Comparison of ENCODE assay signal across 17 cellular contexts in the genomic region with DNA sequence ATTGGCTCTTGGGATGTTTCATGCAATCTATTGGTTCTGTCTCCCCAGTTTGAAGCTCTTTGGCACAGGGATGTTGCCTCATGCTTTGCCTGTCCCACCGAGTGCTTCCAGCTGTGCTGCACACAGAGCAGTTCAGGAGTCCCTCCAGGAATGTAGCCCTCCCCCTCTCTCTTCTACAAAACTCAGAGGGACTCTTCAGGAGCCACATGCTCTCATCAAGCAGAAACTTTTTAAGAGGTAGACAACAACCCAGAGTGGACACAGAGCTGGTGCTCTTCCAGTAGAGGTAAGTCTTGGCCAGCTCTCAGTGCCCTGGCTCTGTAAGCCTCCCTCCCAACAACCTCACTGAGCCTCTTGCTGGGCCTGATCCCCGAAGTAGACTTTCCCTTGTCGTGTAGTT. TPM values are rescaled to one million over a fixed set of nuclear protein-coding genes. Genes with fewer than 3 reads are reported as not detected.
DNase-seq lines count a peak whose midpoint lies in the region; ATAC-seq, FAIRE-seq and TF ChIP-seq lines count a peak whose summit lies in the region.
"Had no signal": no experiment of that assay in that cellular context is flagged by ENCODE, and none has a peak within 500 bp of the region (broad histone marks: within the 10 kb centered on the region; RNA-seq: fewer than 3 reads in every experiment).

No MANE protein-coding gene starts in this region.

- peaks cover 0 to 9% of the 10 kb centered on the region in 2 experiments; a peak in 2 of 5 replicates for H3K27me3 ChIP-seq in HepG2 (ENCODE audit: control insufficient read depth in 1 of 2, insufficient read depth in 2 of 2, low read length in 2 of 2)
- H3K27me3 ChIP-seq in right lobe of liver: no peaks in the 10 kb centered on the region
- no peaks in the 10 kb centered on the region for H3K27me3 ChIP-seq in muscle layer of duodenum (ENCODE audit: low read depth, low read length)
- no peaks in the 10 kb centered on the region for H3K27me3 ChIP-seq in gastrocnemius medialis
- H3K27me3 ChIP-seq: vagina had no signal

- intact Hi-C loops in HepG2 (cut with micrococcal nuclease; ENCODE audit: unreplicated experiment): no loop called here
- intact Hi-C loops in right lobe of liver (cut with DNase I): loop anchor here (5.0 kb wide), 2 partner anchors 42 to 47 kb away; no protein-coding TSS in a partner anchor
- intact Hi-C loops in left cardiac atrium (cut with DNase I): loop anchor here in 1 of 2 donors (5.0 kb wide), 1 partner anchor 47 kb away; no protein-coding TSS in a partner anchor
- intact Hi-C loops in gastrocnemius medialis (cut with DNase I; ENCODE audit: low total_unique reads): loop anchor here (5.0 kb wide), 1 partner anchor 32 kb away; no protein-coding TSS in a partner anchor

- H3K4me1 ChIP-seq in HepG2 (ENCODE audit: insufficient read depth, low read length) (peaks cover 17% of the 10 kb centered on the region), right lobe of liver (peaks cover 0 to 16% (median 7%) of the 10 kb centered on the region in 4 donors), muscle layer of duodenum (ENCODE audit: control insufficient read depth in 1 of 2, insufficient read depth in 2 of 2, low read length in 2 of 2) (peaks cover 0 to 3% of the 10 kb centered on the region in 2 donors), gastrocnemius medialis (peaks cover 0 to 4% of the 10 kb centered on the region in 2 donors)

- no peak overlapping the region for H3K4me2 ChIP-seq in HepG2 (ENCODE audit: low read depth, low read length)

- TF ChIP-seq EP300 in HepG2 (IDR thresholded peaks at IDR 0.05; ENCODE audit: low read depth in 2 of 2, low read length in 2 of 2) (no peak), HepG2 (CRISPR knock-in tag; IDR thresholded peaks at IDR 0.05; ENCODE audit: borderline replicate concordance) (no peak)

- ATAC-seq in HepG2 (peak; percentile 35; the same call in 1 of the 3 replicates), right lobe of liver (no peak), left cardiac atrium (peak; percentile 69 to 86), gastrocnemius medialis (no peak)
- ATAC-seq: naive thymus-derived CD4-positive, alpha-beta T cell had no signal

- no peak for TF ChIP-seq RAD21 in HepG2 (CRISPR knock-in tag; IDR thresholded peaks at IDR 0.05)

- H3K9me3 ChIP-seq in HepG2 (ENCODE audit: low read length): no peaks in the 10 kb centered on the region
- H3K9me3 ChIP-seq in right lobe of liver: no peaks in the 10 kb centered on the region
- H3K9me3 ChIP-seq in muscle layer of duodenum (ENCODE audit: control insufficient read depth in 1 of 2, low read length in 2 of 2): no peaks in the 10 kb centered on the region
- no peaks in the 10 kb centered on the region for H3K9me3 ChIP-seq in gastrocnemius medialis
- H3K9me3 ChIP-seq: vagina had no signal

- WGBS in HepG2 (ENCODE audit: low lambda C conversion rate): 0% methylated on average over 3 of the region's 3 CpGs
- 57% methylated on average over 3 of the region's 3 CpGs for WGBS in right lobe of liver (ENCODE audit: insufficient coverage, low coverage, low lambda C conversion rate, missing lambda C conversion rate)

- H2AFZ ChIP-seq in HepG2 (ENCODE audit: low read length): no peak overlapping the region

- no peak overlapping the region for H3K9ac ChIP-seq in HepG2 (ENCODE audit: insufficient read depth, low read depth, low read length)

- POLR2A ChIA-PET in HepG2 (lab: Yijun Ruan, JAX): interaction anchor here (1.1 to 1.5 kb wide), 2 partner anchors 12 to 45 kb away, joined by 3 to 14 read pairs; a partner anchor contains a TSS

- no peak for FAIRE-seq in HepG2 (lab: Jason Lieb, UNC)
- FAIRE-seq: D721Med, TTC549 had no signal

- TF ChIP-seq POLR2A in HepG2 (IDR thresholded peaks at IDR 0.05; ENCODE audit: insufficient read depth in 1 of 2, low read depth in 2 of 2, low read length in 2 of 2) (no peak), right lobe of liver (IDR thresholded peaks at IDR 0.05) (no peak), gastrocnemius medialis (IDR thresholded peaks at IDR 0.05) (no peak)

- H3K27ac ChIP-seq in HepG2 (ENCODE audit: extremely low read length, insufficient read depth, low read length): no peak overlapping the region
- H3K27ac ChIP-seq in right lobe of liver: no peak overlapping the region
- peak overlapping the region; percentile 67 for H3K27ac ChIP-seq in muscle layer of duodenum (ENCODE audit: low read length)
- no peak overlapping the region for H3K27ac ChIP-seq in gastrocnemius medialis
- H3K27ac ChIP-seq: SK-N-MC, vagina had no signal

- no peak overlapping the region for H3K4me3 ChIP-seq in HepG2 (replicated peaks in 1 of 3; ENCODE audit: insufficient read depth in 1 of 3, low read depth in 2 of 3, low read length in 3 of 3)
- no peak overlapping the region for H3K4me3 ChIP-seq in right lobe of liver
- no peak overlapping the region for H3K4me3 ChIP-seq in muscle layer of duodenum (ENCODE audit: low read depth in 1 of 2, low read length in 2 of 2)
- no peak overlapping the region for H3K4me3 ChIP-seq in gastrocnemius medialis
- H3K4me3 ChIP-seq: SK-N-MC, vagina had no signal

- no peaks in the 10 kb centered on the region for H3K79me2 ChIP-seq in HepG2 (ENCODE audit: insufficient read depth, low read length)

- TF ChIP-seq CTCF in HepG2 (CRISPR knock-in tag; IDR thresholded peaks at IDR 0.05) (no peak), right lobe of liver (IDR thresholded peaks at IDR 0.05) (no peak), gastrocnemius medialis (IDR thresholded peaks at IDR 0.05 in 4 of 5, conservative IDR thresholded peaks at IDR 0.05 in 1 of 5) (no peak)

- in situ Hi-C loops in HepG2 (cut with HindIII; ENCODE audit: extremely low pct_ligation_motif_present, low pct_unique_long_range_greater_than_20kb): loop anchor here (5.0 to 10.0 kb wide), 2 partner anchors 47 to 55 kb away; a partner anchor contains a TSS
- in situ Hi-C loops in gastrocnemius medialis (cut with MboI; ENCODE audit: low sequenced_read_pairs in 4 of 4): loop anchor here in 2 of 4 donors (5.0 kb wide), 2 partner anchors 37 to 42 kb away; no protein-coding TSS in a partner anchor

- BruUV-seq in HepG2 (replicated peaks; lab: Mats Ljungman, UMichigan): no TSS peak

- no peaks in the 10 kb centered on the region for H4K20me1 ChIP-seq in HepG2 (ENCODE audit: insufficient read depth, low read length)

- no peaks in the 10 kb centered on the region for H3K36me3 ChIP-seq in HepG2 (replicated peaks in 1 of 2; ENCODE audit: control insufficient read depth in 1 of 2, insufficient read depth in 2 of 2, low read length in 2 of 2)
- H3K36me3 ChIP-seq in right lobe of liver: no peaks in the 10 kb centered on the region
- no peaks in the 10 kb centered on the region for H3K36me3 ChIP-seq in muscle layer of duodenum (ENCODE audit: control insufficient read depth in 1 of 2, insufficient read depth in 2 of 2, low read length in 2 of 2)
- H3K36me3 ChIP-seq in gastrocnemius medialis: no peaks in the 10 kb centered on the region
- H3K36me3 ChIP-seq: vagina had no signal

- CTCF ChIA-PET in HepG2 (lab: Yijun Ruan, JAX; ENCODE audit: low intra/inter-chr PET ratio, low total read pairs): no interaction called here

- DNase-seq in HepG2 (ENCODE audit: low spot score) (no peak), right lobe of liver (no peak), left cardiac atrium (peak; percentile 43), SW480 (ENCODE audit: low spot score) (no peak), gastrocnemius medialis (no peak), DMS53 treated with DMSO at 0.1 percent for 48 hours (lab: John Stamatoyannopoulos, UW; ENCODE audit: unreplicated experiment) (no peak), Ammon's horn (ENCODE audit: low spot score) (no peak)
- DNase-seq: ACHN; activated CD8-positive, alpha-beta memory T cell treated with anti-CD3 and anti-CD28 coated beads for 24 hours; naive thymus-derived CD4-positive, alpha-beta T cell; stimulated activated CD4-positive, alpha-beta T cell treated with anti-CD3 and anti-CD28 coated beads, Interleukin-2, amount 100 ng/mL, for 48 hours had no signal

RNA-seq across cellular contexts. Expression of a gene that starts 11.6 kb away (rescaled TPM):
- 7.1 and 7.3 TPM in 2 replicates for total RNA-seq in HepG2 (2016; rRNA removed; fragmentation: Illumina TruSeq; extraction: Trizol)
- 0.62 and 0.71 TPM in 2 replicates for total RNA-seq in HepG2 (2016; cell fraction: cytosol; rRNA removed; fragmentation: Illumina TruSeq; extraction: Trizol; ENCODE audit: low read depth)
- total RNA-seq in HepG2 (2016; cell fraction: insoluble cytoplasmic fraction; rRNA removed; fragmentation: Illumina TruSeq; extraction: Trizol): 6.7 and 7.7 TPM in 2 replicates
- total RNA-seq in HepG2 (2016; cell fraction: membrane; rRNA removed; fragmentation: Illumina TruSeq; extraction: Trizol): 2.9 and 3.1 TPM in 2 replicates
- total RNA-seq in HepG2 (2016; cell fraction: nucleus; rRNA removed; fragmentation: Illumina TruSeq; extraction: Trizol): 6.0 and 6.7 TPM in 2 replicates
- 2.3 and 2.5 TPM in 2 replicates for polyA plus RNA-seq in HepG2 (2011; rRNA removed)
- 1.6 and 1.9 TPM in 2 replicates for polyA plus RNA-seq in HepG2 (2011; cell fraction: cytosol; rRNA removed)
- 4.2 and 4.6 TPM in 2 replicates for polyA plus RNA-seq in HepG2 (2011; cell fraction: nucleus; rRNA removed)
- polyA plus RNA-seq in HepG2 (2012): 3.8 and 4.2 TPM in 2 replicates
- 0.28 and 0.36 TPM in 2 replicates for polyA plus RNA-seq in HepG2 (2016; cell fraction: cytosol; fragmentation: Illumina TruSeq; extraction: Trizol; ENCODE audit: low read depth)
- polyA plus RNA-seq in HepG2 (2016; cell fraction: insoluble cytoplasmic fraction; fragmentation: Illumina TruSeq; extraction: Trizol; ENCODE audit: low read depth): 6.6 and 6.9 TPM in 2 replicates
- 1.2 and 1.4 TPM in 2 replicates for polyA plus RNA-seq in HepG2 (2016; cell fraction: membrane; fragmentation: Illumina TruSeq; extraction: Trizol; ENCODE audit: low read depth)
- polyA plus RNA-seq in HepG2 (2016; cell fraction: nucleus; fragmentation: Illumina TruSeq; extraction: Trizol; ENCODE audit: insufficient read depth, low read depth): 8.0 and 9.2 TPM in 2 replicates
- 2.2 and 6.9 TPM in 2 replicates for polyA minus RNA-seq in HepG2 (2011; rRNA and poly(A)+ RNA removed; ENCODE audit: low replicate concordance)
- polyA minus RNA-seq in HepG2 (2011; cell fraction: cytosol; rRNA and poly(A)+ RNA removed): 5.0 and 5.1 TPM in 2 replicates
- 13.9 and 14.8 TPM in 2 replicates for polyA minus RNA-seq in HepG2 (2011; cell fraction: nucleus; rRNA and poly(A)+ RNA removed)
- total RNA-seq in right lobe of liver: 1 to 10 TPM; 2.6 to 6.9 (median 3.4) TPM
- total RNA-seq in left cardiac atrium: 10 to 100 TPM in 1 of 2 donors, 1 to 10 TPM in 1; 9.6 to 11.5 TPM
- total RNA-seq in gastrocnemius medialis: 1 to 10 TPM; 1.4 to 3.1 (median 2.9) TPM
- polyA plus RNA-seq: IgD-negative memory B cell; naive thymus-derived CD4-positive, alpha-beta T cell had no signal

RNA-seq across cellular contexts. Expression of a gene that starts 52.1 kb away (rescaled TPM):
- total RNA-seq in HepG2 (2016; rRNA removed; fragmentation: Illumina TruSeq; extraction: Trizol) (133 and 163 TPM in 2 replicates), right lobe of liver (100 to 1,000 TPM in 1 of 6 experiments, 10 to 100 TPM in 5; 51.2 to 151 (median 74.0) TPM), left cardiac atrium (10 to 100 TPM; 14.5 to 33.9 TPM), gastrocnemius medialis (1 to 10 TPM in 2 of 4 donors, under 1 TPM in 1, not detected in 1; 0.86 to 7.1 (median 2.3) TPM)
- 21.0 and 24.9 TPM in 2 replicates for total RNA-seq in HepG2 (2016; cell fraction: cytosol; rRNA removed; fragmentation: Illumina TruSeq; extraction: Trizol; ENCODE audit: low read depth)
- total RNA-seq in HepG2 (2016; cell fraction: insoluble cytoplasmic fraction; rRNA removed; fragmentation: Illumina TruSeq; extraction: Trizol): 129 and 150 TPM in 2 replicates
- total RNA-seq in HepG2 (2016; cell fraction: membrane; rRNA removed; fragmentation: Illumina TruSeq; extraction: Trizol): 39.4 and 42.4 TPM in 2 replicates
- 97.4 and 99.8 TPM in 2 replicates for total RNA-seq in HepG2 (2016; cell fraction: nucleus; rRNA removed; fragmentation: Illumina TruSeq; extraction: Trizol)
- polyA plus RNA-seq in HepG2 (2011; rRNA removed): 95.8 and 115 TPM in 2 replicates
- polyA plus RNA-seq in HepG2 (2011; cell fraction: cytosol; rRNA removed): 75.7 and 106 TPM in 2 replicates
- polyA plus RNA-seq in HepG2 (2011; cell fraction: nucleus; rRNA removed): 121 and 144 TPM in 2 replicates
- 256 and 310 TPM in 2 replicates for polyA plus RNA-seq in HepG2 (2012)
- 30.4 and 30.8 TPM in 2 replicates for polyA plus RNA-seq in HepG2 (2016; cell fraction: cytosol; fragmentation: Illumina TruSeq; extraction: Trizol; ENCODE audit: low read depth)
- 194 and 210 TPM in 2 replicates for polyA plus RNA-seq in HepG2 (2016; cell fraction: insoluble cytoplasmic fraction; fragmentation: Illumina TruSeq; extraction: Trizol; ENCODE audit: low read depth)
- 33.7 and 34.4 TPM in 2 replicates for polyA plus RNA-seq in HepG2 (2016; cell fraction: membrane; fragmentation: Illumina TruSeq; extraction: Trizol; ENCODE audit: low read depth)
- polyA plus RNA-seq in HepG2 (2016; cell fraction: nucleus; fragmentation: Illumina TruSeq; extraction: Trizol; ENCODE audit: insufficient read depth, low read depth): 169 and 170 TPM in 2 replicates
- 247 and 513 TPM in 2 replicates for polyA minus RNA-seq in HepG2 (2011; rRNA and poly(A)+ RNA removed; ENCODE audit: low replicate concordance)
- polyA minus RNA-seq in HepG2 (2011; cell fraction: cytosol; rRNA and poly(A)+ RNA removed): 80.2 and 88.3 TPM in 2 replicates
- 109 and 121 TPM in 2 replicates for polyA minus RNA-seq in HepG2 (2011; cell fraction: nucleus; rRNA and poly(A)+ RNA removed)

Comparison
In these comparisons a context has a peak if more than half of its experiments do, and no peak if none do; other contexts are left out.
1. ATAC-seq: peak in HepG2 (single experiment) and left cardiac atrium (2 of 2); none in right lobe of liver (0 of 4) and gastrocnemius medialis (0 of 2).